8 cellular contexts compared by ENCODE assay signal in the genomic region with DNA sequence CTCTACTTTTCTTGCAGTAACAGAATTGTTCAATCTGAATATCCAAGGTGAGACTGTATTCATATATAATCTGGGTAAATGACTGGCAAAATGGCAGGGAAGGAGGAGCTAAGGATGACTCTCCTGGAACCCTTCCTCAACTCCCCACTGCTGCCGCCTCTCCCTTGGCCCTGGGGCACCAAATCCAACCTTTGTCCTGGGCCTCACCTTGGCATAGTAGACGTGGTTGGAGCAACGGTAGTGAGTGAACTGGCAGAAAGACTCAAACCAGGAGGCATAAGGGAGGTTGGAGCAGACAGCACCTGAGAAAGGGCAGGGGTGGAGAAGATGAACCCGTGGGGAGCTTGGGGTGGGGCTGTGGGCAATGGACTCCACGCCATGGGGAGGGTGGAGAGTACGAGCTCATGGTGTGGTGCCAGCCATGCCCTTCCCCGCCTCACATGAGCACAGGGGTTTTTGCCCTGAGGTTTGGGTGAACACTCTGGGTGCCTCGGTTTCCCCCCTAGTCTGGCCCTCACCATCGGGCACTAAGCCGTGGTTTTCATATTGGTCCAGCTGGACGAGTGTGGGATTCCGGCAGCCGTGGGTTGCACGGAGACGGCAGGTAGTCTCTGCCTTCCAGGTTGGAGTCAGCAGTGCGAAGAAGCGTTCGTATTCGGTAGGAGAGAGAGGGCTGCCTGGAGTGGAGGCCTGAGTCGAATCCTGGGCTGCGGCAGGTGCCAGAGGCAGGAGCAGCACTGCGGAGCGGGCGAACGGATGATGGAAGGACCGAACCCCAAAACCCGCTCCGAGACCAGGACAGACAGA.
A peak's percentile ranks its signal among the peaks of the same experiment; 100 is the strongest.
DNase-seq lines count a peak whose midpoint lies in the region; ATAC-seq lines count a peak whose summit lies in the region.

No MANE protein-coding gene starts in this region.

- H3K36me3 Mint-ChIP-seq in activated naive CD8-positive, alpha-beta T cell: peaks cover 13% of the 10 kb centered on the region

- H3K9me3 Mint-ChIP-seq in activated naive CD8-positive, alpha-beta T cell (ENCODE audit: low read depth): peaks cover 11% of the 10 kb centered on the region

- peak overlapping the region; percentile 37 for H3K27ac Mint-ChIP-seq in activated naive CD8-positive, alpha-beta T cell

- H3K4me3 ChIP-seq in iPS-11a (ENCODE audit: low read depth, low read length) (peak overlapping the region; percentile 59), skeletal muscle cell (ENCODE audit: low read depth, low read length) (peak overlapping the region; percentile 37)

- H3K27me3 Mint-ChIP-seq in activated naive CD8-positive, alpha-beta T cell: no peaks in the 10 kb centered on the region

- H3K4me1 Mint-ChIP-seq in activated naive CD8-positive, alpha-beta T cell (ENCODE audit: low read depth): peaks cover 11% of the 10 kb centered on the region

- peak; percentile 8 for ATAC-seq in GM18867 (IDR thresholded peaks at IDR 0.05; ENCODE audit: unreplicated experiment)

- H3K4me3 Mint-ChIP-seq in activated naive CD8-positive, alpha-beta T cell: peak overlapping the region; percentile 80

- DNase-seq in skeletal muscle cell (ENCODE audit: low read depth) (no peak), kidney tubule cell (ENCODE audit: low spot score) (no peak), DMS79 (lab: John Stamatoyannopoulos, UW) (no peak), NCI-H446 (lab: John Stamatoyannopoulos, UW) (no peak), glomerular visceral epithelial cell (ENCODE audit: extremely low spot score) (no peak)
